ENCODE assay signal across 8 cellular contexts in the genomic region with DNA sequence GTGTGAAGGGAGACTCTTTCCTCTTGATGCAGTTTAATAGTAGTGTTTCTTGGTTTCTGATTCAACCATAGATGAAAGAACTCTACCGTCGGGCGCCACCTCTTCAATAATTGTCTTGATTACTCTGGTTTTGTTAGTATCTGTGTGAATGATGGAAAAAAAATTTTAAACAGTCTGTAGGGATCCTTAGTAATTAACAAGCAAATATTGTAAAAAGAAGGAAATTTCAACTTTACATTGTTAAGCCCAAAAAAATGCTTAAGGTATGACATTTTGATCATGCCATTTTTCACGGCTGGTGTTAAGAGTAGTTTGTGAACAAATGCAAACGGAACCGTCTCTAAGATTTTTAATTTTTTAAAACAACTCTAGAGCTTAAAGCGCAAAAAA. TPM values are rescaled to one million over a fixed set of nuclear protein-coding genes. Genes with fewer than 3 reads are reported as not detected.
A peak's percentile ranks its signal among the peaks of the same experiment; 100 is the strongest.
DNase-seq lines count a peak whose midpoint lies in the region; ATAC-seq and TF ChIP-seq lines count a peak whose summit lies in the region.

No MANE protein-coding gene starts in this region.

- peaks cover 13% of the 10 kb centered on the region for H3K36me3 ChIP-seq in Karpas-422 (ENCODE audit: insufficient read depth, low read length)
- peaks cover 0 to 6% (median 4%) of the 10 kb centered on the region in 3 experiments for H3K36me3 ChIP-seq in naive thymus-derived CD4-positive, alpha-beta T cell (ENCODE audit: control insufficient read depth in 2 of 3, insufficient read depth in 3 of 3, low read length in 3 of 3)

- H3K27me3 ChIP-seq in Karpas-422 (ENCODE audit: low read length) = no peaks in the 10 kb centered on the region
- H3K27me3 ChIP-seq in naive thymus-derived CD4-positive, alpha-beta T cell (ENCODE audit: control insufficient read depth in 2 of 2, insufficient read depth in 2 of 2, low read length in 2 of 2) = no peaks in the 10 kb centered on the region

- H3K27me3 Mint-ChIP-seq in naive thymus-derived CD4-positive, alpha-beta T cell = peaks cover 7 to 23% (median 20%) of the 10 kb centered on the region in 5 donors

- POLR2A ChIA-PET in naive thymus-derived CD4-positive, alpha-beta T cell (lab: Charles Lee) = interaction anchor here (0.6 to 2.2 kb wide), 18 partner anchors 13 to 1178 kb away, joined by 3 to 41 read pairs (median 3); partner anchors contain the start of genes EIF1 and KRTAP16-1

- H3K4me2 ChIP-seq in Karpas-422 (ENCODE audit: low read depth, low read length, poor library complexity, severe bottlenecking) = peak overlapping the region; percentile 89

- CTCF ChIA-PET in naive thymus-derived CD4-positive, alpha-beta T cell (lab: Charles Lee) = interaction anchor here (0.6 to 1.5 kb wide), 3 partner anchors 831 to 848 kb away, joined by 3 to 8 read pairs (median 4); no protein-coding TSS in a partner anchor

- H3K4me3 Mint-ChIP-seq in naive thymus-derived CD4-positive, alpha-beta T cell = peak overlapping the region; percentile 84 to 98 (median 94)

- peaks cover 7 to 38% (median 32%) of the 10 kb centered on the region in 5 donors for H3K36me3 Mint-ChIP-seq in naive thymus-derived CD4-positive, alpha-beta T cell

- peaks cover 10 to 38% (median 31%) of the 10 kb centered on the region in 7 donors for H3K4me1 Mint-ChIP-seq in naive thymus-derived CD4-positive, alpha-beta T cell

- DNase-seq in AG09309 (ENCODE audit: low read depth) = no peak
- peak; percentile 48 for DNase-seq in Karpas-422
- DNase-seq in naive thymus-derived CD4-positive, alpha-beta T cell = peak in 1 of 9 donors; percentile 13
- DNase-seq in MV-4-11 (lab: John Stamatoyannopoulos, UW) = no peak
- DNase-seq in AML-193 (lab: John Stamatoyannopoulos, UW) = no peak
- DNase-seq in effector CD8-positive, alpha-beta T cell (lab: John Stamatoyannopoulos, UW) = no peak

- peaks cover 0 to 16% (median 5%) of the 10 kb centered on the region in 11 donors for H3K9me3 Mint-ChIP-seq in naive thymus-derived CD4-positive, alpha-beta T cell

- peaks cover 22% of the 10 kb centered on the region for H3K4me1 ChIP-seq in Karpas-422 (ENCODE audit: low read length)
- H3K4me1 ChIP-seq in naive thymus-derived CD4-positive, alpha-beta T cell (ENCODE audit: control insufficient read depth in 2 of 2, insufficient read depth in 2 of 2, low read length in 2 of 2) = peaks cover 9 to 13% of the 10 kb centered on the region in 2 donors

- H3K9ac ChIP-seq in Karpas-422 (ENCODE audit: low read length) = peak overlapping the region; percentile 87

- no peaks in the 10 kb centered on the region for H4K20me1 ChIP-seq in Karpas-422 (ENCODE audit: insufficient read depth, low read depth, low read length)

- peaks cover 50% of the 10 kb centered on the region for H3K79me2 ChIP-seq in Karpas-422 (ENCODE audit: low read length)

- H3K4me3 ChIP-seq in AG09309 (ENCODE audit: control insufficient read depth, low read depth, low read length) (peak overlapping the region; percentile 42), Karpas-422 (ENCODE audit: low read length) (peak overlapping the region; percentile 96)
- peak overlapping the region; percentile 70 for H3K4me3 ChIP-seq in naive thymus-derived CD4-positive, alpha-beta T cell (ENCODE audit: low read length)

- no peak for ATAC-seq in naive thymus-derived CD4-positive, alpha-beta T cell
- no peak for ATAC-seq in GM18498 (IDR thresholded peaks at IDR 0.05; ENCODE audit: unreplicated experiment)

- no peaks in the 10 kb centered on the region for H3K9me2 ChIP-seq in Karpas-422 (replicated peaks; ENCODE audit: insufficient read depth, low read length)

- no peak overlapping the region for H2AFZ ChIP-seq in Karpas-422 (ENCODE audit: low read length)

- H3K9me3 ChIP-seq in Karpas-422 (ENCODE audit: low read length) = no peaks in the 10 kb centered on the region
- H3K9me3 ChIP-seq in naive thymus-derived CD4-positive, alpha-beta T cell (ENCODE audit: control insufficient read depth in 2 of 3, low read length in 3 of 3) = no peaks in the 10 kb centered on the region

- intact Hi-C loops in naive thymus-derived CD4-positive, alpha-beta T cell (cut with micrococcal nuclease) = loop anchor here (1.0 to 10.0 kb wide), 5 partner anchors 170 to 870 kb away; partner anchors contain the start of genes EIF1 (in 1 of the 2) and SMARCE1 (in 1 of the 2)

- no peak for TF ChIP-seq CTCF in AG09309 (IDR thresholded peaks at IDR 0.05; ENCODE audit: control insufficient read depth, insufficient read depth, low read depth, low read length, missing control alignments)

- H3K27ac ChIP-seq in Karpas-422 (ENCODE audit: low read length) (peak overlapping the region; percentile 71), cingulate gyrus (ENCODE audit: low read depth, low read length) (peak overlapping the region; percentile 88)
- peak overlapping the region; percentile 76 for H3K27ac ChIP-seq in naive thymus-derived CD4-positive, alpha-beta T cell (ENCODE audit: low read depth, low read length)

- peak overlapping the region; percentile 93 to 99 (median 96) for H3K27ac Mint-ChIP-seq in naive thymus-derived CD4-positive, alpha-beta T cell

RNA-seq across cellular contexts. Expression of gene KRT10, which starts 4.1 kb away (rescaled TPM):
- total RNA-seq in Karpas-422 (2014; rRNA removed; shearing (Covaris generic); ENCODE audit: low replicate concordance) = 14.9 and 21.6 TPM in 2 replicates
- 10 to 100 TPM; 23.8 to 43.4 (median 35.3) TPM for total RNA-seq in naive thymus-derived CD4-positive, alpha-beta T cell
- 100 to 1,000 TPM; 143 to 189 TPM for polyA plus RNA-seq in naive thymus-derived CD4-positive, alpha-beta T cell

RNA-seq across cellular contexts. Expression of gene KRT28, which starts 18.6 kb away (rescaled TPM):
- not detected in 2 replicates for total RNA-seq in Karpas-422 (2014; rRNA removed; shearing (Covaris generic); ENCODE audit: low replicate concordance)
- total RNA-seq in naive thymus-derived CD4-positive, alpha-beta T cell = not detected
- not detected for polyA plus RNA-seq in naive thymus-derived CD4-positive, alpha-beta T cell

RNA-seq across cellular contexts. Expression of gene KRT27, which starts 36.0 kb away (rescaled TPM):
- not detected in 2 replicates for total RNA-seq in Karpas-422 (2014; rRNA removed; shearing (Covaris generic); ENCODE audit: low replicate concordance)
- not detected for total RNA-seq in naive thymus-derived CD4-positive, alpha-beta T cell
- not detected for polyA plus RNA-seq in naive thymus-derived CD4-positive, alpha-beta T cell

RNA-seq across cellular contexts. Expression of gene KRT26, which starts 46.3 kb away (rescaled TPM):
- total RNA-seq in Karpas-422 (2014; rRNA removed; shearing (Covaris generic); ENCODE audit: low replicate concordance) = not detected in 2 replicates
- total RNA-seq in naive thymus-derived CD4-positive, alpha-beta T cell = not detected
- polyA plus RNA-seq in naive thymus-derived CD4-positive, alpha-beta T cell = not detected

RNA-seq across cellular contexts. Expression of gene KRT12, which starts 48.7 kb away (rescaled TPM):
- not detected in 2 replicates for total RNA-seq in Karpas-422 (2014; rRNA removed; shearing (Covaris generic); ENCODE audit: low replicate concordance)
- total RNA-seq in naive thymus-derived CD4-positive, alpha-beta T cell = not detected
- polyA plus RNA-seq in naive thymus-derived CD4-positive, alpha-beta T cell = not detected

Comparison
In these comparisons a context has a peak if more than half of its experiments do, and no peak if none do; other contexts are left out.
1. H3K4me3 ChIP-seq: peak in every context shown above with its lines; median percentile 96 in Karpas-422; 70 in naive thymus-derived CD4-positive, alpha-beta T cell; 42 in AG09309.